ENCODE assay signal across 20 cellular contexts in the genomic region with DNA sequence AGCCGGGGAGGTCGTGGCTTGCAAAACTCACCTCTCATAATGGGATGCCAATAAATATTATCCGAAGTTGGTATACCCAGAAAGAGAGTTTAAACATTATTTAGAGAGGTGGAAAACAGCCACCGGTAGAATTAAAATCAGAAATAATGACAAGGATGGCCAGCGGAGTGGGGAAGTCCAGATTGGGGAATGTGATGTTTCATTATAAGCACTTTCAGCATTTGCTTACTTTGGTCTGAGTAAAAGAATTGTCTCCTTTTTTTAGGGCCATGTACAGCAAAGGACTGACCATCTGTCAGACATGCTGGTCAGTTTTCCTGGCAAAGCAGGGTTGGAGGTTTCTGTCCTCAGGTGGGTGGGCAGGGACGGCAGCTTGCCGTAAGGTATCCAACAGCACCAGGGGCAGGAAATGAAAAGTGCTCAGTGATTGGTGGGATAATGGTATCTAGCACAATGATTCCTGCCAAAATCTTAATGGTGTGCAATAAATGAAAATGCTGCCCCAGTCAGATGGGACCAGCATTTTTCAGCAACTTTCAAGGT.
"Had no signal": no experiment of that assay in that cellular context is flagged by ENCODE, and none has a peak within 500 bp of the region (broad histone marks: within the 10 kb centered on the region; RNA-seq: fewer than 3 reads in every experiment).

No MANE protein-coding gene starts in this region.

- H3K36me3 Mint-ChIP-seq: activated naive CD4-positive, alpha-beta T cell treated with anti-CD3 and anti-CD28 coated beads, Interleukin-2, amount 50 U/mL, for 72 hours; stimulated activated effector memory CD8-positive, alpha-beta T cell treated with anti-CD3 and anti-CD28 coated beads, Interleukin-12 subunit alpha, Interleukin-12 subunit beta, amount 100 ng/mL, for 72 hours had no signal

- H3K4me1 ChIP-seq: left ventricle myocardium inferior, psoas muscle, right atrium auricular region, tibial artery had no signal

- DNase-seq: activated CD8-positive, alpha-beta memory T cell treated with anti-CD3 and anti-CD28 coated beads for 24 hours; activated CD8-positive, alpha-beta memory T cell treated with anti-CD3 and anti-CD28 coated beads, Interleukin-2, amount 50 U/mL, for 4 hours; activated T-cell treated with anti-CD3 and anti-CD28 coated beads, Interleukin-2, amount 50 U/mL, for 48 hours; effector memory CD4-positive, alpha-beta T cell; hypothalamus; left ventricle myocardium inferior; naive thymus-derived CD4-positive, alpha-beta T cell; ovary; psoas muscle; stimulated activated CD4-positive, alpha-beta T cell treated with anti-CD3 and anti-CD28 coated beads, Interleukin-2, amount 100 ng/mL, for 24 hours; stimulated activated naive CD8-positive, alpha-beta T cell treated with anti-CD3 and anti-CD28 coated beads, Interleukin-15, amount 100 ng/mL, for 72 hours; T1000 had no signal

- H3K27me3 Mint-ChIP-seq: stimulated activated naive CD8-positive, alpha-beta T cell treated with anti-CD3 and anti-CD28 coated beads, Interleukin-15, amount 100 ng/mL, for 72 hours had no signal

- H3K27ac Mint-ChIP-seq: activated naive CD4-positive, alpha-beta T cell treated with anti-CD3 and anti-CD28 coated beads, Interleukin-2, amount 50 U/mL, for 72 hours; stimulated activated effector memory CD8-positive, alpha-beta T cell treated with anti-CD3 and anti-CD28 coated beads, Interleukin-12 subunit alpha, Interleukin-12 subunit beta, amount 100 ng/mL, for 72 hours; stimulated activated naive CD8-positive, alpha-beta T cell treated with anti-CD3 and anti-CD28 coated beads, Interleukin-15, amount 100 ng/mL, for 72 hours; T-helper 1 cell treated with Interleukin-12 subunit alpha and Interleukin-12 subunit beta and Interleukin-4 antibody, amounts not matched to agents 30 μg/mL and 1 μg/mL, for 36 hours; WTC11 had no signal

- H3K4me3 ChIP-seq: left ventricle myocardium inferior, ovary, psoas muscle, right atrium auricular region, tibial artery had no signal

- H3K9me3 Mint-ChIP-seq: activated naive CD4-positive, alpha-beta T cell treated with anti-CD3 and anti-CD28 coated beads, Interleukin-2, amount 50 U/mL, for 72 hours; naive thymus-derived CD4-positive, alpha-beta T cell; stimulated activated effector memory CD8-positive, alpha-beta T cell treated with anti-CD3 and anti-CD28 coated beads, Interleukin-12 subunit alpha, Interleukin-12 subunit beta, amount 100 ng/mL, for 72 hours; stimulated activated naive CD8-positive, alpha-beta T cell treated with anti-CD3 and anti-CD28 coated beads, Interleukin-15, amount 100 ng/mL, for 72 hours; T-helper 1 cell treated with Interleukin-12 subunit alpha and Interleukin-12 subunit beta and Interleukin-4 antibody, amounts not matched to agents 30 μg/mL and 1 μg/mL, for 36 hours had no signal

- H3K27ac ChIP-seq: left ventricle myocardium inferior, neutrophil, ovary, psoas muscle, right atrium auricular region, tibial artery had no signal

- H3K36me3 ChIP-seq: left ventricle myocardium inferior, neutrophil, ovary, right atrium auricular region, tibial artery had no signal

- ATAC-seq: activated naive CD4-positive, alpha-beta T cell treated with anti-CD3 and anti-CD28 coated beads, Interleukin-2, amount 50 U/mL, for 72 hours; esophagus mucosa; naive thymus-derived CD4-positive, alpha-beta T cell; psoas muscle; stimulated activated effector memory CD8-positive, alpha-beta T cell treated with anti-CD3 and anti-CD28 coated beads, Interleukin-12 subunit alpha, Interleukin-12 subunit beta, amount 100 ng/mL, for 72 hours; stimulated activated naive CD8-positive, alpha-beta T cell treated with anti-CD3 and anti-CD28 coated beads, Interleukin-15, amount 100 ng/mL, for 72 hours; WTC11 had no signal

- H3K9me3 ChIP-seq: left ventricle myocardium inferior, neutrophil, ovary, psoas muscle, right atrium auricular region, tibial artery had no signal

- H3K4me3 Mint-ChIP-seq: stimulated activated effector memory CD8-positive, alpha-beta T cell treated with anti-CD3 and anti-CD28 coated beads, Interleukin-12 subunit alpha, Interleukin-12 subunit beta, amount 100 ng/mL, for 72 hours; stimulated activated naive CD8-positive, alpha-beta T cell treated with anti-CD3 and anti-CD28 coated beads, Interleukin-15, amount 100 ng/mL, for 72 hours; T-helper 1 cell treated with Interleukin-12 subunit alpha and Interleukin-12 subunit beta and Interleukin-4 antibody, amounts not matched to agents 30 μg/mL and 1 μg/mL, for 36 hours; WTC11 had no signal

- H3K4me1 Mint-ChIP-seq: stimulated activated effector memory CD8-positive, alpha-beta T cell treated with anti-CD3 and anti-CD28 coated beads, Interleukin-12 subunit alpha, Interleukin-12 subunit beta, amount 100 ng/mL, for 72 hours had no signal

- H3K27me3 ChIP-seq: ovary, right atrium auricular region, tibial artery had no signal
